In the genomic region with DNA sequence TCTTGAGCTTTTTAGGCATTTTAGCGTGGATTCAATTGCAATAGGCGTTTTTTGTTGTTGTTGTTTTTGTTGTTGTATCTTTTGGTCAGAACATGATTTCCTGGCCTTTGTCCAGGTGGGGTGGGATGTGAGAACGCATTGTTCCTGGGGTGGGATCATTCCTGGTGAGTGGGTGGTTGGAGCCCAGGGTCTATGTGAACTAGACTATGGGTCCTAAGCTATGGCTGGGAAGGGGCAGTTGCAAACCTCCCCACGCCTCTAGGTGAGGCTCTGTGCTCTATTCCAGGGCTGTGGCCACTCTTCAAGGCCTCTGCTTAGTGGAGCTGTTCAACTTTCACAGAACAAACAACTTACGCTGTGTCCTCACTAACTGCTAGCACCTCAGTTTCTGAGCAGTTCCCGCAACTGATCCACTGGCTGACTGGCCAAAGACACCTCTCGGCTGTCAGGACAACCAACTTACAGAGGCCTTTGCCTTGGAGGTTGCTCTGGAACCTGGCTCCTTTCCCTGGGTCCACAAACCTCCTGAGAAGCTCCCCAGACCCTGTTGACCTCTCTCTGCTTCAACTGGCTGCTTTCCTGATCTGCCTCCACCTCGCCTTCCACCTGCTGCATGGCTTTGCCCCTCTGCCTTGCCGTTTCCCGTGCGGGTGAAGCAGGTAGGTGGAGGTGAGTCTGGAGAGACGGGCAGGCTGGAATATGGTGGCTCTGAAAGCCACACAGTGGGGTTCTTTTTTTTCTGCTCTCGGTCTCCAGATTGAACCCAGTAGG, we compare ENCODE assay signal across 10 cellular contexts. TPM values are rescaled to one million over a fixed set of nuclear protein-coding genes. Genes with fewer than 3 reads are reported as not detected.
DNase-seq lines count a peak whose midpoint lies in the region; ATAC-seq and TF ChIP-seq lines count a peak whose summit lies in the region.
"Had no signal": no experiment of that assay in that cellular context is flagged by ENCODE, and none has a peak within 500 bp of the region (broad histone marks: within the 10 kb centered on the region; RNA-seq: fewer than 3 reads in every experiment).

No MANE protein-coding gene starts in this region.

- H3K4me1 ChIP-seq in upper lobe of left lung: peaks cover 16 to 26% (median 19%) of the 10 kb centered on the region in 4 donors

- TF ChIP-seq EP300 in upper lobe of left lung (IDR thresholded peaks at IDR 0.05): no peak

- no peak for TF ChIP-seq POLR2A in upper lobe of left lung (IDR thresholded peaks at IDR 0.05)

- peak overlapping the region in 2 of 4 donors; percentile 54 to 61 for H3K4me3 ChIP-seq in upper lobe of left lung
- H3K4me3 ChIP-seq in MG63: no peak overlapping the region

- H3K9me3 Mint-ChIP-seq in activated naive CD4-positive, alpha-beta T cell treated with anti-CD3 and anti-CD28 coated beads, Interleukin-2, amount 50 U/mL, for 24 hours: no peaks in the 10 kb centered on the region
- H3K9me3 Mint-ChIP-seq in naive thymus-derived CD8-positive, alpha-beta T cell: no peaks in the 10 kb centered on the region

- POLR2A ChIA-PET in naive thymus-derived CD8-positive, alpha-beta T cell (lab: Charles Lee): interaction anchor here (0.6 to 8.4 kb wide), 14 partner anchors 8 to 519 kb away, joined by 3 to 590 read pairs (median 6); partner anchors contain the start of genes BEST4, BTBD19, DYNLT4 and EIF2B3

- TF ChIP-seq CTCF in upper lobe of left lung (IDR thresholded peaks at IDR 0.05): no peak

- ATAC-seq in naive thymus-derived CD8-positive, alpha-beta T cell: no peak
- ATAC-seq in upper lobe of left lung (ENCODE audit: low FRiP score in 2 of 2) (no peak), left lobe of liver (no peak)

- 82 to 88% methylated on average over 11 to 13 of the region's 13 CpGs for WGBS in upper lobe of left lung, 2 donors

- peak overlapping the region; percentile 86 for H3K27ac Mint-ChIP-seq in activated naive CD4-positive, alpha-beta T cell treated with anti-CD3 and anti-CD28 coated beads, Interleukin-2, amount 50 U/mL, for 24 hours
- peak overlapping the region; percentile 100 for H3K27ac Mint-ChIP-seq in naive thymus-derived CD8-positive, alpha-beta T cell

- H3K27me3 Mint-ChIP-seq in activated naive CD4-positive, alpha-beta T cell treated with anti-CD3 and anti-CD28 coated beads, Interleukin-2, amount 50 U/mL, for 24 hours: no peaks in the 10 kb centered on the region
- no peaks in the 10 kb centered on the region for H3K27me3 Mint-ChIP-seq in naive thymus-derived CD8-positive, alpha-beta T cell

- no peaks in the 10 kb centered on the region for H3K27me3 ChIP-seq in upper lobe of left lung
- no peaks in the 10 kb centered on the region for H3K27me3 ChIP-seq in MG63
- H3K27me3 ChIP-seq: cardiac muscle cell had no signal

- H3K4me1 Mint-ChIP-seq in activated naive CD4-positive, alpha-beta T cell treated with anti-CD3 and anti-CD28 coated beads, Interleukin-2, amount 50 U/mL, for 24 hours: peaks cover 40% of the 10 kb centered on the region
- peaks cover 18 to 45% (median 35%) of the 10 kb centered on the region in 4 donors for H3K4me1 Mint-ChIP-seq in naive thymus-derived CD8-positive, alpha-beta T cell

- DNase-seq in activated naive CD4-positive, alpha-beta T cell (lab: John Stamatoyannopoulos, UW): no peak
- DNase-seq in caudate nucleus (lab: John Stamatoyannopoulos, UW): no peak
- peak in 1 of 10 donors; percentile 53 for DNase-seq in naive thymus-derived CD8-positive, alpha-beta T cell
- DNase-seq in upper lobe of left lung: no peak
- no peak for DNase-seq in left lobe of liver (ENCODE audit: low spot score)
- no peak for DNase-seq in D341Med (ENCODE audit: low spot score)
- DNase-seq in MG63: no peak
- DNase-seq: NCI-H2081 had no signal

- H3K36me3 ChIP-seq in upper lobe of left lung: no peaks in the 10 kb centered on the region
- H3K36me3 ChIP-seq in MG63: no peaks in the 10 kb centered on the region
- H3K36me3 ChIP-seq: cardiac muscle cell had no signal

- H3K4me3 Mint-ChIP-seq in activated naive CD4-positive, alpha-beta T cell treated with anti-CD3 and anti-CD28 coated beads, Interleukin-2, amount 50 U/mL, for 24 hours: peak overlapping the region; percentile 94
- peak overlapping the region; percentile 92 to 97 (median 94) for H3K4me3 Mint-ChIP-seq in naive thymus-derived CD8-positive, alpha-beta T cell

- peak overlapping the region; percentile 100 for H3K27ac ChIP-seq in caudate nucleus (ENCODE audit: low read depth, low read length)
- peak overlapping the region; percentile 86 to 96 (median 91) for H3K27ac ChIP-seq in upper lobe of left lung

- no peaks in the 10 kb centered on the region for H3K36me3 Mint-ChIP-seq in activated naive CD4-positive, alpha-beta T cell treated with anti-CD3 and anti-CD28 coated beads, Interleukin-2, amount 50 U/mL, for 24 hours
- H3K36me3 Mint-ChIP-seq in naive thymus-derived CD8-positive, alpha-beta T cell: no peaks in the 10 kb centered on the region

- H3K9me3 ChIP-seq in upper lobe of left lung (no peaks in the 10 kb centered on the region), MG63 (no peaks in the 10 kb centered on the region)

RNA-seq across cellular contexts. Expression of gene BTBD19, which starts 12.8 kb away (rescaled TPM):
- total RNA-seq in naive thymus-derived CD8-positive, alpha-beta T cell: 1 to 10 TPM; 6.5 to 8.8 TPM
- under 1 TPM; 0.16 to 0.47 (median 0.44) TPM for polyA plus RNA-seq in naive thymus-derived CD8-positive, alpha-beta T cell
- 10 to 100 TPM in 4 of 6 donors, 1 to 10 TPM in 2; 5.1 to 63.9 (median 17.8) TPM for total RNA-seq in upper lobe of left lung
- 7.8 TPM for total RNA-seq in left lobe of liver
- total RNA-seq in MG63 (2014; rRNA removed; shearing (Covaris generic); ENCODE audit: low replicate concordance): 1.0 and 1.2 TPM in 2 replicates

RNA-seq across cellular contexts. Expression of gene DYNLT4, which starts 14.0 kb away (rescaled TPM):
- 1 to 10 TPM; 1.2 to 2.1 TPM for total RNA-seq in naive thymus-derived CD8-positive, alpha-beta T cell
- polyA plus RNA-seq in naive thymus-derived CD8-positive, alpha-beta T cell: under 1 TPM in 2 of 3 donors, not detected in 1; 0.24 to 0.86 TPM
- total RNA-seq in upper lobe of left lung (10 to 100 TPM in 4 of 6 donors, 1 to 10 TPM in 2; 1.2 to 38.8 (median 10.9) TPM), left lobe of liver (0.55 TPM)
- not detected in 2 replicates for total RNA-seq in MG63 (2014; rRNA removed; shearing (Covaris generic); ENCODE audit: low replicate concordance)
- total RNA-seq: cardiac muscle cell had no signal

RNA-seq across cellular contexts. Expression of gene PLK3, which starts 21.0 kb away (rescaled TPM):
- 100 to 1,000 TPM; 139 to 140 TPM for total RNA-seq in naive thymus-derived CD8-positive, alpha-beta T cell
- polyA plus RNA-seq in naive thymus-derived CD8-positive, alpha-beta T cell: 10 to 100 TPM; 14.3 to 36.0 (median 25.5) TPM
- 10 to 100 TPM; 24.9 to 72.4 (median 49.6) TPM for total RNA-seq in upper lobe of left lung
- 2.3 TPM for total RNA-seq in left lobe of liver
- total RNA-seq in MG63 (2014; rRNA removed; shearing (Covaris generic); ENCODE audit: low replicate concordance): 5.3 and 5.9 TPM in 2 replicates

RNA-seq across cellular contexts. Expression of gene PTCH2, which starts 21.9 kb away (rescaled TPM):
- total RNA-seq in naive thymus-derived CD8-positive, alpha-beta T cell: 1 to 10 TPM; 1.6 to 2.0 TPM
- polyA plus RNA-seq in naive thymus-derived CD8-positive, alpha-beta T cell: not detected
- total RNA-seq in upper lobe of left lung (1 to 10 TPM in 2 of 6 donors, under 1 TPM in 4; 0.30 to 1.4 (median 0.82) TPM), left lobe of liver (0.45 TPM)
- total RNA-seq in MG63 (2014; rRNA removed; shearing (Covaris generic); ENCODE audit: low replicate concordance): not detected in 2 replicates

RNA-seq across cellular contexts. Expression of gene BEST4, which starts 33.2 kb away (rescaled TPM):
- total RNA-seq in naive thymus-derived CD8-positive, alpha-beta T cell: 1 to 10 TPM; 1.6 to 2.2 TPM
- polyA plus RNA-seq in naive thymus-derived CD8-positive, alpha-beta T cell: under 1 TPM in 2 of 3 donors, not detected in 1; 0.29 to 0.32 TPM
- 1 to 10 TPM in 3 of 6 donors, under 1 TPM in 3; 0.30 to 9.1 (median 0.81) TPM for total RNA-seq in upper lobe of left lung
- total RNA-seq in left lobe of liver: 0.10 TPM
- total RNA-seq in MG63 (2014; rRNA removed; shearing (Covaris generic); ENCODE audit: low replicate concordance): not detected in 2 replicates
